14 cellular contexts compared by ENCODE assay signal in the genomic region with DNA sequence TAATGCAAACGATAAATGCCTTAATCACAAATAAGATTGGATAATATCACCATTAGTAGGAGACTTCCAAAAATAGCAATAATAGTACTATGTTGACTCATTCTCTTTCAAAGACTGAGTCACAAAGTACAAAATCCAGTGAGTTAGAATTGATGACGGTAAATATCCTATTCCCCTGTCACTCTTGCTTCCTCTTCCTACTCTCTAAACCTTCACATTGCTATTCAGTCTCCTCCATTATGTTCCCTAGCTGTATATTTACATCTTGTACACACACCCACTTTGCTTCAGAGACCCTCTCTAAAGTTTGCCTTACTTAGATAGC. TPM values are rescaled to one million over a fixed set of nuclear protein-coding genes. Genes with fewer than 3 reads are reported as not detected.
A peak's percentile ranks its signal among the peaks of the same experiment; 100 is the strongest.
DNase-seq lines count a peak whose midpoint lies in the region; ATAC-seq, FAIRE-seq and TF ChIP-seq lines count a peak whose summit lies in the region.
"Had no signal": no experiment of that assay in that cellular context is flagged by ENCODE, and none has a peak within 500 bp of the region (broad histone marks: within the 10 kb centered on the region; RNA-seq: fewer than 3 reads in every experiment).

No MANE protein-coding gene starts in this region.

- no peak for TF ChIP-seq POLR2A in GM12878 (IDR thresholded peaks at IDR 0.05; ENCODE audit: low read depth, low read length)

- WGBS in GM12878 (ENCODE audit: insufficient coverage, insufficient replicate concordance, low lambda C conversion rate, missing lambda C conversion rate): 24% methylated on average over 2 of the region's 2 CpGs

- TF ChIP-seq CTCF in AG10803 (conservative IDR thresholded peaks at IDR 0.05; ENCODE audit: low read length): no peak
- TF ChIP-seq CTCF in GM12878 (IDR thresholded peaks at IDR 0.05 in 2 of 3, conservative IDR thresholded peaks at IDR 0.05 in 1 of 3; ENCODE audit: control insufficient read depth in 2 of 3, extremely low read depth in 1 of 3, insufficient read depth in 1 of 3, low read depth in 3 of 3, low read length in 3 of 3): no peak
- TF ChIP-seq CTCF in WERI-Rb-1 (IDR thresholded peaks at IDR 0.05; ENCODE audit: low read depth, low read length): no peak

- intact Hi-C loops in GM12878 (cut with micrococcal nuclease; ENCODE audit: unreplicated experiment): no loop called here

- CTCF ChIA-PET in GM12878 (lab: Yijun Ruan, JAX): interaction anchor here (1.7 kb wide), 1 partner anchor 319 kb away, joined by 4 read pairs; no protein-coding TSS in a partner anchor

- H3K27ac ChIP-seq in GM12878 (ENCODE audit: control insufficient read depth, insufficient read depth) (no peak overlapping the region), WERI-Rb-1 (no peak overlapping the region)
- H3K27ac ChIP-seq: gastrocnemius medialis, stomach had no signal

- ATAC-seq in HG03342 (IDR thresholded peaks at IDR 0.05; ENCODE audit: unreplicated experiment): peak; percentile 42
- ATAC-seq in GM12878: peak; percentile 55
- no peak for ATAC-seq in HG03354 (IDR thresholded peaks at IDR 0.05; ENCODE audit: poor library complexity, severe bottlenecking, unreplicated experiment)
- ATAC-seq: gastrocnemius medialis had no signal

- no TSS peak for BruUV-seq in GM12878 (replicated peaks; lab: Mats Ljungman, UMichigan)

- no peak overlapping the region for H3K9ac ChIP-seq in GM12878 (ENCODE audit: control insufficient read depth, insufficient read depth, low read length)

- H3K36me3 ChIP-seq in GM12878 (ENCODE audit: control insufficient read depth in 2 of 2, insufficient read depth in 2 of 2, low read length in 1 of 2) (no peaks in the 10 kb centered on the region), WERI-Rb-1 (no peaks in the 10 kb centered on the region)
- H3K36me3 ChIP-seq: gastrocnemius medialis, stomach had no signal

- H3K27me3 ChIP-seq in GM12878 (replicated peaks in 1 of 2; ENCODE audit: control insufficient read depth in 2 of 2, insufficient read depth in 2 of 2, low read length in 1 of 2) (no peaks in the 10 kb centered on the region), WERI-Rb-1 (ENCODE audit: insufficient read depth, low read depth, severe bottlenecking) (no peaks in the 10 kb centered on the region)
- H3K27me3 ChIP-seq: gastrocnemius medialis, stomach had no signal

- POLR2A ChIA-PET in GM12878 (lab: Charles Lee): interaction anchor here (1.2 kb wide), 1 partner anchor 25 kb away, joined by 3 read pairs; no protein-coding TSS in a partner anchor

- no peaks in the 10 kb centered on the region for H3K4me1 ChIP-seq in GM12878 (ENCODE audit: control insufficient read depth, insufficient read depth, low read length)
- H3K4me1 ChIP-seq: gastrocnemius medialis had no signal

- TF ChIP-seq RAD21 in GM12878 (IDR thresholded peaks at IDR 0.05; ENCODE audit: insufficient read depth, low read depth, low read length): no peak

- SMC1A ChIA-PET in GM12878 (lab: Charles Lee; ENCODE audit: uncharacterized antibody, unreplicated experiment): interaction anchor here (1.0 to 1.4 kb wide), 4 partner anchors 8 to 94 kb away, joined by 3 read pairs; no protein-coding TSS in a partner anchor

- H3K79me2 ChIP-seq in GM12878 (ENCODE audit: control insufficient read depth, insufficient read depth, low read length): no peaks in the 10 kb centered on the region

- no peak overlapping the region for H3K4me3 ChIP-seq in AG10803 (ENCODE audit: low read length)
- H3K4me3 ChIP-seq in GM12878: no peak overlapping the region
- no peak overlapping the region for H3K4me3 ChIP-seq in WERI-Rb-1 (ENCODE audit: low read depth, low read length)
- H3K4me3 ChIP-seq: gastrocnemius medialis, stomach had no signal

- H3K9me3 ChIP-seq in GM12878 (replicated peaks; ENCODE audit: control insufficient read depth, insufficient read depth, low read length): no peaks in the 10 kb centered on the region
- no peaks in the 10 kb centered on the region for H3K9me3 ChIP-seq in WERI-Rb-1 (ENCODE audit: severe bottlenecking)
- H3K9me3 ChIP-seq: gastrocnemius medialis, stomach had no signal

- in situ Hi-C loops in GM12878 (cut with MboI): no loop called here

- H4K20me1 ChIP-seq in GM12878 (ENCODE audit: control insufficient read depth, insufficient read depth): no peaks in the 10 kb centered on the region

- TF ChIP-seq EP300 in GM12878 (IDR thresholded peaks at IDR 0.05; ENCODE audit: borderline replicate concordance in 1 of 2, control insufficient read depth in 1 of 2, low read depth in 2 of 2, low read length in 2 of 2): no peak

- FAIRE-seq in GM12878 (lab: Jason Lieb, UNC): no peak

- H3K4me2 ChIP-seq in GM12878 (ENCODE audit: control insufficient read depth, insufficient read depth): no peak overlapping the region

- DNase-seq in AG10803 (ENCODE audit: low read depth) (peak; percentile 39), GM12878 (ENCODE audit: low read depth, low spot score) (no peak), kidney tubule cell (ENCODE audit: low spot score) (peak; percentile 61), NCI-H1105 (lab: John Stamatoyannopoulos, UW) (no peak), ureter (ENCODE audit: low spot score) (no peak), WERI-Rb-1 (no peak)
- DNase-seq: activated naive CD4-positive, alpha-beta T cell treated with anti-CD3 and anti-CD28 coated beads, Interleukin-2, amount 10 ng/mL, durations not matched to agents 7 days and 5 days; C1 segment of cervical spinal cord; gastrocnemius medialis; immature natural killer cell; stimulated activated CD4-positive, alpha-beta T cell treated with anti-CD3 and anti-CD28 coated beads, Interleukin-4, amount 100 ng/mL, for 24 hours; stomach had no signal

- RAD21 ChIA-PET in GM12878 (lab: Charles Lee; ENCODE audit: unreplicated experiment): no interaction called here

- H2AFZ ChIP-seq in GM12878 (ENCODE audit: control insufficient read depth, low read depth, low read length): no peak overlapping the region

TF ChIP-seq in GM12878, 131 proteins besides CTCF, POLR2A, EP300 and RAD21:
- no peak for TF ChIP-seq MYC (IDR thresholded peaks at IDR 0.05; ENCODE audit: insufficient read depth, insufficient read length, insufficient replicate concordance, low read length, severe bottlenecking)
- peak; percentile 29; the same call in 1 of the 2 replicates for TF ChIP-seq IKZF1 (conservative IDR thresholded peaks at IDR 0.05)
- peak; percentile 91 for TF ChIP-seq JUNB (IDR thresholded peaks at IDR 0.05)
- TF ChIP-seq MEF2A (IDR thresholded peaks at IDR 0.05; ENCODE audit: insufficient read depth, low read depth, low read length): peak; percentile 80
- no peak for TF ChIP-seq ZSCAN29 (IDR thresholded peaks at IDR 0.05)
- TF ChIP-seq IKZF2 (IDR thresholded peaks at IDR 0.05): peak; percentile 51 to 56; a peak in 3 of 4 replicates
- no peak for TF ChIP-seq NFYA (IDR thresholded peaks at IDR 0.05; ENCODE audit: borderline replicate concordance, low read depth, low read length)
- TF ChIP-seq MEF2B (IDR thresholded peaks at IDR 0.05; ENCODE audit: partially characterized antibody, poor library complexity, severe bottlenecking): peak; percentile 51
- TF ChIP-seq, protein P1, sequence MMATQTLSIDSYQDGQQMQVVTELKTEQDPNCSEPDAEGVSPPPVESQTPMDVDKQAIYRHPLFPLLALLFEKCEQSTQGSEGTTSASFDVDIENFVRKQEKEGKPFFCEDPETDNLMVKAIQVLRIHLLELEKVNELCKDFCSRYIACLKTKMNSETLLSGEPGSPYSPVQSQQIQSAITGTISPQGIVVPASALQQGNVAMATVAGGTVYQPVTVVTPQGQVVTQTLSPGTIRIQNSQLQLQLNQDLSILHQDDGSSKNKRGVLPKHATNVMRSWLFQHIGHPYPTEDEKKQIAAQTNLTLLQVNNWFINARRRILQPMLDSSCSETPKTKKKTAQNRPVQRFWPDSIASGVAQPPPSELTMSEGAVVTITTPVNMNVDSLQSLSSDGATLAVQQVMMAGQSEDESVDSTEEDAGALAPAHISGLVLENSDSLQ (IDR thresholded peaks at IDR 0.05): peak; percentile 69
- TF ChIP-seq EED (IDR thresholded peaks at IDR 0.05; ENCODE audit: low read depth): 0 out of 2 replicates have a peak, but pooled peaks have one; percentile 61
- TF ChIP-seq ETV6 (conservative IDR thresholded peaks at IDR 0.05 in 1 of 2, IDR thresholded peaks at IDR 0.05 in 1 of 2; ENCODE audit: borderline replicate concordance in 1 of 2, low read depth in 1 of 2): peak in 1 of 2 experiments; percentile 74; a peak in 1 of 4 replicates

RNA-seq across cellular contexts. Expression of a gene that starts 26.3 kb away (rescaled TPM):
- total RNA-seq in GM12878 (2013; cell fraction: nucleolus; rRNA removed): 142 and 145 TPM in 2 replicates
- total RNA-seq in GM12878 (2014; rRNA removed) (37.8 and 44.4 TPM in 2 replicates), GM12878 (2014; rRNA removed; fragmentation: Illumina TruSeq; extraction: Trizol) (57.7 and 59.3 TPM in 2 replicates), GM12878 (2021) (45.4 and 45.7 TPM in 2 replicates), ureter (49.7 TPM)
- 8.1 TPM for polyA plus RNA-seq in GM12878 (2011; ENCODE audit: low read depth)
- polyA plus RNA-seq in GM12878 (2011; rRNA removed) (34.1 and 46.8 TPM in 2 replicates), GM12878 (2014; fragmentation: Illumina TruSeq; extraction: Trizol) (38.6 and 48.2 TPM in 2 replicates), GM12878 (2014; fragmentation: Nextera tagmentation; extraction: Ambion mirVana) (10 to 100 TPM in 1 of 2 experiments, 1 to 10 TPM in 1; 7.2 to 10.4 TPM), GM12878 (2014; rRNA removed) (22.1 and 27.6 TPM in 2 replicates), GM12878 (2016; fragmentation: Nextera tagmentation; extraction: Ambion mirVana) (10 to 100 TPM; 18.9 to 20.3 TPM)
- polyA plus RNA-seq in GM12878 (2011; cell fraction: cytosol; rRNA removed): 12.9 and 14.5 TPM in 2 replicates
- polyA plus RNA-seq in GM12878 (2011; cell fraction: nucleus; rRNA removed): 24.4 and 27.8 TPM in 2 replicates
- polyA plus RNA-seq in GM12878 (2012): 12.7 and 19.8 TPM in 2 replicates
- polyA minus RNA-seq in GM12878 (2011; rRNA and poly(A)+ RNA removed): 74.9 and 118 TPM in 2 replicates
- polyA minus RNA-seq in GM12878 (2011; cell fraction: cytosol; rRNA and poly(A)+ RNA removed): 21.0 and 25.7 TPM in 2 replicates
- polyA minus RNA-seq in GM12878 (2011; cell fraction: nucleus; rRNA and poly(A)+ RNA removed): 66.0 and 100 TPM in 2 replicates

Comparison
In these comparisons a context has a peak if more than half of its experiments do, and no peak if none do; other contexts are left out.
1. DNase-seq: peak in AG10803 (single experiment) and kidney tubule cell (single experiment); none in GM12878 (single experiment), NCI-H1105 (single experiment), ureter (single experiment) and WERI-Rb-1 (single experiment).